ENCODE assay signal across 19 cellular contexts in the genomic region with DNA sequence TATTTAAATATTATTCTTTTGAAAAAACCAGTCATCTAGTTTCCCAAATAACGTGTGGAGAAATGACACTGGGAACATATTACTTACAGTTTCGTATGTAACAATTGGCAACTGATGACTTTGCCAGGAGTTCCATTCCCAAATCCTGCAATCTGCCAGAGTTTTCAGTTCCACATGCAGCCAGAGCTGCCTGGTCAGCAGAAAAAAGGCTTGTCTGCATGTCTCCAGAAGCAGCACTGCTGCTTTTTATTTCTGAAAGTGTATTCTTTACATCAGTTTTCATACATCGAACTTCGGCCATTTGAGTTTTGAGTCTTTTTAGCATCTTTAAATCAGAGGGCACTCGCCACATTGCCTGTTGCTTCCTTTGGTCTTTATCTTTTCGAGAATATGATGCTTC.
"Had no signal": no experiment of that assay in that cellular context is flagged by ENCODE, and none has a peak within 500 bp of the region (broad histone marks: within the 10 kb centered on the region; RNA-seq: fewer than 3 reads in every experiment).

No MANE protein-coding gene starts in this region.

- DNase-seq: activated CD4-positive, alpha-beta T cell treated with anti-CD3 and anti-CD28 coated beads for 36 hours; activated CD4-positive, alpha-beta T cell treated with anti-CD3 and anti-CD28 coated beads, Interleukin-2, amount 50 U/mL, for 48 hours; activated naive CD4-positive, alpha-beta T cell treated with anti-CD3 and anti-CD28 coated beads, Interleukin-2, amount 10 ng/mL, durations not matched to agents 7 days and 5 days; activated naive CD8-positive, alpha-beta T cell treated with anti-CD3 and anti-CD28 coated beads, Interleukin-2, amount 50 U/mL, for 24 hours; colonic mucosa; erythroblast; heart right ventricle; immature natural killer cell; kidney glomerular epithelial cell; mesendoderm; naive thymus-derived CD4-positive, alpha-beta T cell; stimulated activated CD4-positive, alpha-beta T cell treated with anti-CD3 and anti-CD28 coated beads, Interleukin-12 subunit alpha, Interleukin-12 subunit beta, amount 100 ng/mL, for 4 hours; stimulated activated CD4-positive, alpha-beta T cell treated with anti-CD3 and anti-CD28 coated beads, Interleukin-1b, Interleukin-23, amount 100 ng/mL, for 48 hours had no signal

- H2AFZ ChIP-seq: neural progenitor cell had no signal

- H3K27me3 ChIP-seq: colonic mucosa, gastroesophageal sphincter, heart right ventricle, neural progenitor cell, right atrium auricular region had no signal

- H3K4me3 ChIP-seq: colonic mucosa, gastroesophageal sphincter, heart right ventricle, neural progenitor cell, right atrium auricular region had no signal

- H3K9ac ChIP-seq: neural progenitor cell had no signal

- ATAC-seq: activated CD4-positive, alpha-beta T cell treated with anti-CD3 and anti-CD28 coated beads for 36 hours; activated naive CD8-positive, alpha-beta T cell treated with anti-CD3 and anti-CD28 coated beads, Interleukin-2, amount 50 U/mL, for 24 hours; gastroesophageal sphincter; heart right ventricle; naive thymus-derived CD4-positive, alpha-beta T cell; WTC11 had no signal

- H3K9me3 ChIP-seq: colonic mucosa, gastroesophageal sphincter, heart right ventricle, right atrium auricular region had no signal

- H3K4me1 ChIP-seq: colonic mucosa, neural progenitor cell had no signal

- FAIRE-seq: endometrium, TTC549 had no signal

- H3K27ac ChIP-seq: colonic mucosa, gastroesophageal sphincter, neural progenitor cell, right atrium auricular region had no signal

- H3K4me2 ChIP-seq: neural progenitor cell had no signal

- H3K36me3 ChIP-seq: colonic mucosa had no signal
